Comparison of ENCODE assay signal across 7 cellular contexts in the genomic region with DNA sequence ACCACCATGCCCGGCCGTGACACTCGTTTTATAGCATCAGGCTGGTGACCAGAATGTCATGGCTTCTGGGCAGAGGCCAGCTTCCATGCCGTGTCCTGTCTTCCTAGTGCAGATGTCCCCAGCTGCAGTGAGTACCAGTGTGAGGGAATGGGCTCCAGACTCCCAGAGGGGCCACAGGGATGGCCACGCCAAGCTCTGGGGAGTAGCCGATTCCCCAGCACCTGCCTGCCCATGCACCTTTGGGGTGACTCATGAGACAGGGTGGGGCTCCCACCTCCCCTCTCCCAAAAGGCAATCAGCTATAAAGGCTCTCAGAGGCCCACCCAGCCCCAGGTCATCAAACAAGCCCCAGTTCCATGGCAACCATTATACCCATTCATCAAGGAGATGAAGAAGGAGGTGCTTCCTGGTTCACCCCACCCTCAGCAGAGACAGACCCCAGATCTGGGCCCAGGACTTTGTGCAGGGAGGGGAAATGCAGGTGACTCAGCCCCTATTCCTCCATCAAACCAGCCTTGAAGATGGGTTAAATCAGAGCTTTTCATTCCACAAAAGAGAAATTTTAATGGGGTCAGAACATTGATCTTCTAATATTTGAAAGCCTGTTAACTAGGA. TPM values are rescaled to one million over a fixed set of nuclear protein-coding genes. Genes with fewer than 3 reads are reported as not detected.
"Had no signal": no experiment of that assay in that cellular context is flagged by ENCODE, and none has a peak within 500 bp of the region (broad histone marks: within the 10 kb centered on the region; RNA-seq: fewer than 3 reads in every experiment).

A gene with protein sequence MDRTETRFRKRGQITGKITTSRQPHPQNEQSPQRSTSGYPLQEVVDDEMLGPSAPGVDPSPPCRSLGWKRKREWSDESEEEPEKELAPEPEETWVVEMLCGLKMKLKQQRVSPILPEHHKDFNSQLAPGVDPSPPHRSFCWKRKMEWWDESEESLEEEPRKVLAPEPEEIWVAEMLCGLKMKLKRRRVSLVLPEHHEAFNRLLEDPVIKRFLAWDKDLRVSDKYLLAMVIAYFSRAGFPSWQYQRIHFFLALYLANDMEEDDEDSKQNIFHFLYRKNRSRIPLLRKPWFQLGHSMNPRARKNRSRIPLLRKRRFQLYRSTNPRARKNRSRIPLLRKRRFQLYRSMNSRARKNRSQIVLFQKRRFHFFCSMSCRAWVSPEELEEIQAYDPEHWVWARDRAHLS (plus strand): TSS at position 419 of the 615 bp plus-strand sequence. CDS start 2,030 bp downstream, outside the sequence.

RNA-seq across cellular contexts. Expression of the gene that starts here (rescaled TPM):
- total RNA-seq: HT-29, IMR-90, NCI-H460, PC-9, Peyer's patch, RPMI7951, SK-MEL-5 had no signal
